1 cellular context compared by ENCODE assay signal in genomic region chr4:99943904-99944437, GRCh38.
TF ChIP-seq lines count a peak whose summit lies in the region.

No MANE protein-coding gene starts in this region.

TF ChIP-seq in K562, 482 proteins besides CTCF, POLR2A, EP300 and RAD21:
- TF ChIP-seq ARID3B (CRISPR knock-in tag; IDR thresholded peaks at IDR 0.05; ENCODE audit: borderline replicate concordance): no peak
- TF ChIP-seq SMARCA5 (IDR thresholded peaks at IDR 0.05): no peak
- TF ChIP-seq AFF1 (IDR thresholded peaks at IDR 0.05; ENCODE audit: low read depth in 1 of 2, partially characterized antibody in 2 of 2): peak in 1 of 2 experiments; percentile 95
- TF ChIP-seq CBFB (CRISPR knock-in tag; IDR thresholded peaks at IDR 0.05): no peak
